8 cellular contexts compared by ENCODE assay signal in the genomic region with DNA sequence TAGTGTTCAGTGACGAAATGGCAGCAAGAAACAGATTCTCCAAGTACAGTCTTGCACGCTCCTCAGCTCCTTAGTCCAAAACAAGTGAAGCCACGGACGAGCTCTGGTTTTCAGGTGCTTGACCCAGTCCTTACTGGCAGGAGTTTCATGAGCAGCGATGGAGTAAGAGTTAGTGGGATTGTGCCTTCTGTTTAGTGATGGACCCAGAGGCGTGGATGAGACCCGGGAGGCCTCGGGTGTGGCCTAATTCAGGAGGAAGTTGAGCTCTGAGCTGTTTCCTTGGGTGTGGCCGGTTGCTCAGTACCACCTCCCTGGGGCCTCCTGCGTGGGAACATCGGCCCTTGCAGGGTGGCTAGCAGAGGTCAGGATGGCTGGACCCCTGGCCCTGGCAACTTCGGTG. TPM values are rescaled to one million over a fixed set of nuclear protein-coding genes. Genes with fewer than 3 reads are reported as not detected.
DNase-seq lines count a peak whose midpoint lies in the region; ATAC-seq and TF ChIP-seq lines count a peak whose summit lies in the region.

No MANE protein-coding gene starts in this region.

- H3K4me1 ChIP-seq in Peyer's patch = peaks cover 0 to 6% (median 0%) of the 10 kb centered on the region in 4 donors
- H3K4me1 ChIP-seq in PC-9 (replicated peaks; ENCODE audit: insufficient read depth) = no peaks in the 10 kb centered on the region

- H3K36me3 ChIP-seq in Peyer's patch (no peaks in the 10 kb centered on the region), PC-9 (ENCODE audit: low read depth) (no peaks in the 10 kb centered on the region)

- no peak for TF ChIP-seq POLR2A in Peyer's patch (IDR thresholded peaks at IDR 0.05)

- H3K4me2 ChIP-seq in PC-9 = no peak overlapping the region

- H3K79me2 ChIP-seq in PC-9 (ENCODE audit: low read depth) = no peaks in the 10 kb centered on the region

- H3K9me2 ChIP-seq in PC-9 (ENCODE audit: insufficient read depth) = no peaks in the 10 kb centered on the region

- TF ChIP-seq CTCF in Peyer's patch (IDR thresholded peaks at IDR 0.05) (no peak), PC-9 (conservative IDR thresholded peaks at IDR 0.05) (no peak)

- no peaks in the 10 kb centered on the region for H4K20me1 ChIP-seq in PC-9 (ENCODE audit: insufficient read depth)

- ATAC-seq in GM18870 (IDR thresholded peaks at IDR 0.05; ENCODE audit: unreplicated experiment) (peak; percentile 61), HG02840 (IDR thresholded peaks at IDR 0.05; ENCODE audit: low FRiP score, unreplicated experiment) (peak; percentile 40), GM18861 (IDR thresholded peaks at IDR 0.05; ENCODE audit: unreplicated experiment) (no peak)

- DNase-seq in Peyer's patch (peak in 2 of 3 donors; percentile 34 to 56), PC-9 (no peak), dermis blood vessel endothelial cell (no peak)
- peak; percentile 27 to 30 for DNase-seq in stimulated activated CD4-positive, alpha-beta T cell treated with anti-CD3 and anti-CD28 coated beads, Interleukin-2, amount 100 ng/mL, for 24 hours

- peak overlapping the region in 2 of 4 donors; percentile 6 to 35 for H3K4me3 ChIP-seq in Peyer's patch
- no peak overlapping the region for H3K4me3 ChIP-seq in PC-9

- no TSS peak for BruUV-seq in PC-9 (replicated peaks; lab: Mats Ljungman, UMichigan)

- H3F3A ChIP-seq in PC-9 (ENCODE audit: insufficient read depth, low read depth) = no peaks in the 10 kb centered on the region

- POLR2A ChIA-PET in PC-9 (lab: Charles Lee; ENCODE audit: unreplicated experiment) = no interaction called here

- H2AFZ ChIP-seq in PC-9 = no peak overlapping the region

- H3K27me3 ChIP-seq in Peyer's patch (no peaks in the 10 kb centered on the region), PC-9 (ENCODE audit: insufficient read depth, low read depth) (no peaks in the 10 kb centered on the region)

- H3K27ac ChIP-seq in Peyer's patch = peak overlapping the region in 1 of 4 donors; percentile 46
- H3K27ac ChIP-seq in cingulate gyrus (ENCODE audit: low read depth, low read length) = peak overlapping the region; percentile 96
- H3K27ac ChIP-seq in PC-9 = no peak overlapping the region

- CTCF ChIA-PET in PC-9 (lab: Charles Lee) = no interaction called here

- H3K9me3 ChIP-seq in Peyer's patch (no peaks in the 10 kb centered on the region), PC-9 (ENCODE audit: insufficient read depth, low read depth) (no peaks in the 10 kb centered on the region)

- intact Hi-C loops in PC-9 (cut with micrococcal nuclease; ENCODE audit: unreplicated experiment) = no loop called here

RNA-seq across cellular contexts. Expression of gene KIF5C, which starts 52.0 kb away (rescaled TPM):
- total RNA-seq in Peyer's patch (1 to 10 TPM; 1.2 to 7.4 (median 1.9) TPM), PC-9 (2021) (0.07 and 0.23 TPM in 2 replicates), dermis blood vessel endothelial cell (0.14 and 0.34 TPM in 2 replicates)

Comparison
In these comparisons a context has a peak if more than half of its experiments do, and no peak if none do; other contexts are left out.
1. DNase-seq: peak in Peyer's patch (2 of 3) and stimulated activated CD4-positive, alpha-beta T cell treated with anti-CD3 and anti-CD28 coated beads, Interleukin-2, amount 100 ng/mL, for 24 hours (2 of 2); none in PC-9 (0 of 2) and dermis blood vessel endothelial cell (single experiment).